ENCODE assay signal across 11 cellular contexts in genomic region chr10:91185239-91185875, GRCh38. TPM values are rescaled to one million over a fixed set of nuclear protein-coding genes. Genes with fewer than 3 reads are reported as not detected.
DNase-seq lines count a peak whose midpoint lies in the region; ATAC-seq and TF ChIP-seq lines count a peak whose summit lies in the region.
"Had no signal": no experiment of that assay in that cellular context is flagged by ENCODE, and none has a peak within 500 bp of the region (broad histone marks: within the 10 kb centered on the region; RNA-seq: fewer than 3 reads in every experiment).

No MANE protein-coding gene starts in this region.

- no peak for ATAC-seq in CD4-positive, alpha-beta T cell (ENCODE audit: poor library complexity)
- no peak for ATAC-seq in HG03469 (IDR thresholded peaks at IDR 0.05; ENCODE audit: unreplicated experiment)
- ATAC-seq in HG02571 (IDR thresholded peaks at IDR 0.05; ENCODE audit: unreplicated experiment) = no peak

- intact Hi-C loops in CD4-positive, alpha-beta T cell (cut with DNase I, micrococcal nuclease) = no loop called here

- no peak overlapping the region for H3K4me3 Mint-ChIP-seq in CD4-positive, alpha-beta T cell
- no peak overlapping the region for H3K4me3 Mint-ChIP-seq in glutamatergic neuron (ENCODE audit: unreplicated experiment)
- H3K4me3 Mint-ChIP-seq: CD14-positive monocyte, nephron had no signal

- POLR2A ChIA-PET in CD4-positive, alpha-beta T cell (lab: Charles Lee) = interaction anchor here (1.0 to 2.4 kb wide), 2 partner anchors 20 to 22 kb away, joined by 3 to 11 read pairs; no protein-coding TSS in a partner anchor

- no peaks in the 10 kb centered on the region for H3K27me3 ChIP-seq in CD4-positive, alpha-beta T cell (ENCODE audit: control insufficient read depth, insufficient read depth, low read length)

- CTCF ChIA-PET in CD4-positive, alpha-beta T cell (lab: Charles Lee) = no interaction called here

- peaks cover 89% of the 10 kb centered on the region for H3K4me1 Mint-ChIP-seq in CD4-positive, alpha-beta T cell (ENCODE audit: low read depth)
- H3K4me1 Mint-ChIP-seq in glutamatergic neuron (ENCODE audit: low read depth, unreplicated experiment) = no peaks in the 10 kb centered on the region
- H3K4me1 Mint-ChIP-seq: nephron had no signal

- H3K27ac Mint-ChIP-seq in CD4-positive, alpha-beta T cell = peak overlapping the region; percentile 9
- H3K27ac Mint-ChIP-seq in glutamatergic neuron (ENCODE audit: unreplicated experiment) = no peak overlapping the region
- H3K27ac Mint-ChIP-seq: CD14-positive monocyte, nephron had no signal

- TF ChIP-seq CTCF in CD4-positive, alpha-beta T cell (IDR thresholded peaks at IDR 0.05) = no peak
- no peak for TF ChIP-seq CTCF in glutamatergic neuron (IDR thresholded peaks at IDR 0.05; ENCODE audit: partially characterized antibody, unreplicated experiment)

- no peak for DNase-seq in CD4-positive, alpha-beta T cell
- DNase-seq in RPMI7951 (ENCODE audit: low read depth) (peak; percentile 84), fibroblast of gingiva (ENCODE audit: low read depth) (peak; percentile 45), myocyte (ENCODE audit: low read depth) (peak; percentile 56), midbrain (lab: John Stamatoyannopoulos, UW) (no peak), glutamatergic neuron (no peak)
- DNase-seq: KG1 had no signal

- no peak overlapping the region for H3K27ac ChIP-seq in CD4-positive, alpha-beta T cell (ENCODE audit: low read depth, low read length)

- H3K36me3 Mint-ChIP-seq in CD4-positive, alpha-beta T cell (ENCODE audit: low read depth) = peaks cover 37% of the 10 kb centered on the region
- H3K36me3 Mint-ChIP-seq in glutamatergic neuron (ENCODE audit: unreplicated experiment) = no peaks in the 10 kb centered on the region
- H3K36me3 Mint-ChIP-seq: CD14-positive monocyte had no signal

- peaks cover 6% of the 10 kb centered on the region for H3K9me3 Mint-ChIP-seq in CD4-positive, alpha-beta T cell
- no peaks in the 10 kb centered on the region for H3K9me3 Mint-ChIP-seq in glutamatergic neuron (ENCODE audit: unreplicated experiment)

- H3K27me3 Mint-ChIP-seq in CD4-positive, alpha-beta T cell = no peaks in the 10 kb centered on the region
- H3K27me3 Mint-ChIP-seq in glutamatergic neuron (ENCODE audit: unreplicated experiment) = no peaks in the 10 kb centered on the region

- H3K9me3 ChIP-seq in CD4-positive, alpha-beta T cell (ENCODE audit: control insufficient read depth, low read length) = no peaks in the 10 kb centered on the region

RNA-seq across cellular contexts. Expression of gene PCGF5, which starts 35.1 kb away (rescaled TPM):
- 10 to 100 TPM; 57.7 to 58.4 TPM for total RNA-seq in CD4-positive, alpha-beta T cell
- total RNA-seq in RPMI7951 (2014; rRNA removed; shearing (Covaris generic)) = 29.5 and 31.8 TPM in 2 replicates
- 28.9 and 33.5 TPM in 2 replicates for total RNA-seq in myocyte
- polyA plus RNA-seq in myocyte (2012) = 12.6 TPM
- 3.0 TPM for total RNA-seq in glutamatergic neuron (ENCODE audit: unreplicated experiment)

Comparison
In these comparisons a context has a peak if more than half of its experiments do, and no peak if none do; other contexts are left out.
1. DNase-seq: peak in RPMI7951 (single experiment), fibroblast of gingiva (single experiment) and myocyte (single experiment); none in CD4-positive, alpha-beta T cell (0 of 10), midbrain (single experiment) and glutamatergic neuron (single experiment).